Comparison of ENCODE assay signal across 11 cellular contexts in genomic region chr10:79176949-79177602, GRCh38.
DNase-seq lines count a peak whose midpoint lies in the region; ATAC-seq, FAIRE-seq and TF ChIP-seq lines count a peak whose summit lies in the region.
"Had no signal": no experiment of that assay in that cellular context is flagged by ENCODE, and none has a peak within 500 bp of the region (broad histone marks: within the 10 kb centered on the region; RNA-seq: fewer than 3 reads in every experiment).

No MANE protein-coding gene starts in this region.

- no peaks in the 10 kb centered on the region for H3K36me3 ChIP-seq in cardiac muscle cell
- peaks cover 2 to 18% of the 10 kb centered on the region in 2 donors for H3K36me3 ChIP-seq in neuronal stem cell (replicated peaks in 1 of 2; ENCODE audit: control insufficient read depth in 2 of 2, insufficient read depth in 2 of 2, low read length in 2 of 2)

- peak overlapping the region; percentile 15 for H3K14ac ChIP-seq in neuronal stem cell (ENCODE audit: low read length)

- H3K9ac ChIP-seq in neuronal stem cell (ENCODE audit: low read depth, low read length, poor library complexity): no peak overlapping the region

- H3K27me3 ChIP-seq in cardiac muscle cell (no peaks in the 10 kb centered on the region), neuronal stem cell (ENCODE audit: control insufficient read depth in 3 of 3, insufficient read depth in 3 of 3, low read depth in 1 of 3, low read length in 3 of 3) (no peaks in the 10 kb centered on the region)

- no peak for TF ChIP-seq CTCF in A549 (IDR thresholded peaks at IDR 0.05)
- TF ChIP-seq CTCF in cardiac muscle cell (IDR thresholded peaks at IDR 0.05; ENCODE audit: low read depth, low read length): no peak

- H3K9me3 ChIP-seq in A549: no peaks in the 10 kb centered on the region
- H3K9me3 ChIP-seq in cardiac muscle cell (ENCODE audit: low read depth): no peaks in the 10 kb centered on the region
- H3K9me3 ChIP-seq in neuronal stem cell (replicated peaks in 1 of 2; ENCODE audit: control insufficient read depth in 2 of 2, insufficient read depth in 1 of 2, low read depth in 1 of 2, low read length in 2 of 2): no peaks in the 10 kb centered on the region

- no peak for FAIRE-seq in A549 (lab: Jason Lieb, UNC)

- no peak overlapping the region for H2AFZ ChIP-seq in neuronal stem cell (ENCODE audit: low read length)

- peak overlapping the region; percentile 5 for H3K18ac ChIP-seq in neuronal stem cell (ENCODE audit: low read length)

- peak overlapping the region; percentile 54; the same call in 2 of the 3 replicates for H3K4me2 ChIP-seq in A549
- H3K4me2 ChIP-seq in neuronal stem cell (ENCODE audit: insufficient read depth, low read length, poor library complexity, severe bottlenecking): no peak overlapping the region

- H2BK15ac ChIP-seq in neuronal stem cell (ENCODE audit: low read length): peak overlapping the region; percentile 29

- no peak overlapping the region for H3K23ac ChIP-seq in neuronal stem cell (ENCODE audit: low read depth, low read length, poor library complexity)

- no peak overlapping the region for H4K91ac ChIP-seq in neuronal stem cell (ENCODE audit: low read depth, low read length, poor library complexity)

- H2AK5ac ChIP-seq in neuronal stem cell (ENCODE audit: low read depth, low read length): no peak overlapping the region

- peaks cover 15% of the 10 kb centered on the region for H3K79me1 ChIP-seq in neuronal stem cell (ENCODE audit: low read depth, low read length)

- no peak for TF ChIP-seq POLR2A in A549 (IDR thresholded peaks at IDR 0.05; ENCODE audit: low read length)

- H3K4me3 ChIP-seq in A549: no peak overlapping the region
- no peak overlapping the region for H3K4me3 ChIP-seq in cardiac muscle cell
- H3K4me3 ChIP-seq in neuronal stem cell (ENCODE audit: low read length in 2 of 2): no peak overlapping the region

- no peak overlapping the region for H2BK120ac ChIP-seq in neuronal stem cell (ENCODE audit: low read depth, low read length)

- WGBS in A549 (ENCODE audit: missing lambda C conversion rate): 85% methylated on average over 9 of the region's 18 CpGs
- no CpG with 5 or more reads among the region's 18 CpGs for whole genome bisulfite sequencing in neuronal stem cell (ENCODE audit: extremely low coverage in 2 of 2, insufficient read length in 2 of 2, insufficient replicate concordance in 1 of 2), 2 donors

- H4K8ac ChIP-seq in neuronal stem cell (ENCODE audit: low read depth, low read length): no peak overlapping the region

- no peak for TF ChIP-seq EP300 in A549 (IDR thresholded peaks at IDR 0.05)

- POLR2A ChIA-PET in A549 (lab: Yijun Ruan, JAX) (no interaction called here), HEK293T (lab: Yijun Ruan, JAX) (no interaction called here)

- no peak for TF ChIP-seq RAD21 in A549 (conservative IDR thresholded peaks at IDR 0.05 in 1 of 2, IDR thresholded peaks at IDR 0.05 in 1 of 2)

- H3K4me1 ChIP-seq in A549 (peaks cover 96% of the 10 kb centered on the region), cardiac muscle cell (ENCODE audit: low read depth) (peaks cover 57% of the 10 kb centered on the region), neuronal stem cell (ENCODE audit: control insufficient read depth in 2 of 2, insufficient read depth in 1 of 2, low read depth in 1 of 2, low read length in 2 of 2) (peaks cover 51 to 58% of the 10 kb centered on the region in 2 donors)

- H3K4ac ChIP-seq in neuronal stem cell (ENCODE audit: low read length): no peak overlapping the region

- CTCF ChIA-PET in A549 (lab: Yijun Ruan, JAX) (interaction anchor here (0.6 to 14.2 kb wide), 8 partner anchors 9 to 109 kb away, joined by 3 to 199 read pairs (median 4); no protein-coding TSS in a partner anchor), HEK293T (lab: Yijun Ruan, JAX) (no interaction called here)

- no peak for ATAC-seq in A549
- ATAC-seq: activated CD4-positive, alpha-beta T cell treated with anti-CD3 and anti-CD28 coated beads for 36 hours had no signal

- DNase-seq in A549 (ENCODE audit: low read depth in 1 of 2, low spot score in 1 of 2): no peak
- peak; percentile 81 for DNase-seq in UCSD-AML1 (lab: John Stamatoyannopoulos, UW; ENCODE audit: unreplicated experiment)
- peak in 1 of 2 donors; percentile 68 for DNase-seq in cardiac muscle cell (ENCODE audit: low read depth in 1 of 2, low spot score in 1 of 2)
- DNase-seq in neuronal stem cell (ENCODE audit: low spot score): no peak
- DNase-seq in activated CD4-positive, CD25-positive, alpha-beta regulatory T cell (lab: John Stamatoyannopoulos, UW): no peak
- no peak for DNase-seq in HEK293T (ENCODE audit: extremely low spot score)
- no peak for DNase-seq in HuH-7 (ENCODE audit: low spot score)
- no peak for DNase-seq in MV-4-11 (lab: John Stamatoyannopoulos, UW)
- DNase-seq: activated CD4-positive, alpha-beta T cell treated with anti-CD3 and anti-CD28 coated beads for 36 hours; NCI-H1436 treated with DMSO at 0.1 percent for 48 hours; RPMI8226 had no signal

- peak overlapping the region; percentile 66 to 90; a peak in 5 of 6 replicates for H3K27ac ChIP-seq in A549
- peak overlapping the region; percentile 80 for H3K27ac ChIP-seq in cardiac muscle cell
- H3K27ac ChIP-seq in neuronal stem cell (replicated peaks; ENCODE audit: low read length): no peak overlapping the region

- H2BK12ac ChIP-seq in neuronal stem cell (ENCODE audit: low read length): no peak overlapping the region

- peak overlapping the region; percentile 4 for H2BK5ac ChIP-seq in neuronal stem cell (ENCODE audit: low read length)

TF ChIP-seq in A549, 52 proteins besides CTCF, POLR2A, EP300 and RAD21 (continues in another document):
- TF ChIP-seq CEBPB (IDR thresholded peaks at IDR 0.05) (no peak), NPAS2 (CRISPR knock-in tag; IDR thresholded peaks at IDR 0.05; ENCODE audit: borderline replicate concordance) (no peak), KDM5A (IDR thresholded peaks at IDR 0.05) (no peak), FOXS1 (CRISPR knock-in tag; IDR thresholded peaks at IDR 0.05) (no peak), ZNF302 (CRISPR knock-in tag; IDR thresholded peaks at IDR 0.05) (no peak), ZSCAN20 (CRISPR knock-in tag; IDR thresholded peaks at IDR 0.05) (no peak), EHF (CRISPR knock-in tag; IDR thresholded peaks at IDR 0.05) (no peak), KDM1A (IDR thresholded peaks at IDR 0.05; ENCODE audit: low read depth) (no peak), FOSL2 (IDR thresholded peaks at IDR 0.05) (no peak), FOSL2 (CRISPR knock-in tag; IDR thresholded peaks at IDR 0.05) (no peak), TFCP2L1 (CRISPR knock-in tag; IDR thresholded peaks at IDR 0.05) (no peak), GATA3 (IDR thresholded peaks at IDR 0.05; ENCODE audit: borderline replicate concordance) (no peak)
- TF ChIP-seq, protein P1, sequence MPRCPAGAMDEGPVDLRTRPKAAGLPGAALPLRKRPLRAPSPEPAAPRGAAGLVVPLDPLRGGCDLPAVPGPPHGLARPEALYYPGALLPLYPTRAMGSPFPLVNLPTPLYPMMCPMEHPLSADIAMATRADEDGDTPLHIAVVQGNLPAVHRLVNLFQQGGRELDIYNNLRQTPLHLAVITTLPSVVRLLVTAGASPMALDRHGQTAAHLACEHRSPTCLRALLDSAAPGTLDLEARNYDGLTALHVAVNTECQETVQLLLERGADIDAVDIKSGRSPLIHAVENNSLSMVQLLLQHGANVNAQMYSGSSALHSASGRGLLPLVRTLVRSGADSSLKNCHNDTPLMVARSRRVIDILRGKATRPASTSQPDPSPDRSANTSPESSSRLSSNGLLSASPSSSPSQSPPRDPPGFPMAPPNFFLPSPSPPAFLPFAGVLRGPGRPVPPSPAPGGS (IDR thresholded peaks at IDR 0.05): no peak
- TF ChIP-seq, protein P2, sequence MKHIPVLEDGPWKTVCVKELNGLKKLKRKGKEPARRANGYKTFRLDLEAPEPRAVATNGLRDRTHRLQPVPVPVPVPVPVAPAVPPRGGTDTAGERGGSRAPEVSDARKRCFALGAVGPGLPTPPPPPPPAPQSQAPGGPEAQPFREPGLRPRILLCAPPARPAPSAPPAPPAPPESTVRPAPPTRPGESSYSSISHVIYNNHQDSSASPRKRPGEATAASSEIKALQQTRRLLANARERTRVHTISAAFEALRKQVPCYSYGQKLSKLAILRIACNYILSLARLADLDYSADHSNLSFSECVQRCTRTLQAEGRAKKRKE (CRISPR knock-in tag; IDR thresholded peaks at IDR 0.05; ENCODE audit: low read depth): no peak

TF ChIP-seq in HEK293T, 16 proteins besides CTCF, POLR2A, EP300 and RAD21:
- TF ChIP-seq TARDBP (IDR thresholded peaks at IDR 0.05): no peak
- TF ChIP-seq FOXA1 (IDR thresholded peaks at IDR 0.05): no peak
- no peak for TF ChIP-seq FOXK2 (IDR thresholded peaks at IDR 0.05)
- no peak for TF ChIP-seq SP1 (IDR thresholded peaks at IDR 0.05)
